Comparison of ENCODE assay signal across 8 cellular contexts in genomic region chr1:54081306-54082270, GRCh38. TPM values are rescaled to one million over a fixed set of nuclear protein-coding genes. Genes with fewer than 3 reads are reported as not detected.
DNase-seq lines count a peak whose midpoint lies in the region; ATAC-seq, FAIRE-seq and TF ChIP-seq lines count a peak whose summit lies in the region.

No MANE protein-coding gene starts in this region.

- H3K79me2 ChIP-seq in K562 (ENCODE audit: control insufficient read depth, insufficient read depth, low read length), result no peaks in the 10 kb centered on the region

- POLR2A ChIA-PET in K562 (lab: Yijun Ruan, JAX), result interaction anchor here (0.7 to 1.3 kb wide), 4 partner anchors 12 to 64 kb away, joined by 3 to 7 read pairs (median 3); partner anchors contain the start of genes TCEANC2 and TMEM59

- H4K20me1 ChIP-seq in K562 (replicated peaks; ENCODE audit: control insufficient read depth, insufficient read depth, low read length), result no peaks in the 10 kb centered on the region

- CTCF ChIA-PET in K562 (lab: Yijun Ruan, JAX; ENCODE audit: low intra/inter-chr PET ratio), result interaction anchor here (0.7 to 1.3 kb wide), 2 partner anchors 12 to 221 kb away, joined by 4 to 7 read pairs; no protein-coding TSS in a partner anchor

- peak; percentile 68 to 85 for TF ChIP-seq RAD21 in K562 (CRISPR knock-in tag; conservative IDR thresholded peaks at IDR 0.05 in 1 of 2, IDR thresholded peaks at IDR 0.05 in 1 of 2)

- H3K36me3 ChIP-seq in MG63, result no peaks in the 10 kb centered on the region
- H3K36me3 ChIP-seq in K562 (ENCODE audit: control insufficient read depth, insufficient read depth, low read length), result no peaks in the 10 kb centered on the region

- WGBS in K562 (ENCODE audit: insufficient coverage, low coverage, missing lambda C conversion rate), result 27% methylated on average over 8 of the region's 8 CpGs

- H3K27me3 ChIP-seq in MG63 (no peaks in the 10 kb centered on the region), K562 (ENCODE audit: control insufficient read depth in 2 of 2, insufficient read depth in 2 of 2, low read length in 2 of 2) (no peaks in the 10 kb centered on the region)

- peak; percentile 84 to 98 (median 92) for TF ChIP-seq CTCF in K562 (IDR thresholded peaks at IDR 0.05 in 2 of 3, conservative IDR thresholded peaks at IDR 0.05 in 1 of 3; ENCODE audit: insufficient read depth in 2 of 3, low read depth in 1 of 3, low read length in 3 of 3)

- FAIRE-seq in K562 (lab: Jason Lieb, UNC), result peak; percentile 97

- H3K9ac ChIP-seq in K562 (ENCODE audit: insufficient read depth in 1 of 2, low read depth in 2 of 2, low read length in 2 of 2), result no peak overlapping the region

- no TSS peak for BruUV-seq in K562 (replicated peaks; lab: Mats Ljungman, UMichigan)

- H3K9me3 ChIP-seq in MG63, result no peaks in the 10 kb centered on the region
- no peaks in the 10 kb centered on the region for H3K9me3 ChIP-seq in K562 (replicated peaks; ENCODE audit: control insufficient read depth, insufficient read depth, low read depth, low read length)

- peaks cover 0 to 6% of the 10 kb centered on the region in 2 experiments; a peak in 2 of 5 replicates for H3K4me1 ChIP-seq in K562 (replicated peaks in 1 of 2; ENCODE audit: control insufficient read depth in 2 of 2, insufficient read depth in 2 of 2, low read length in 2 of 2)

- no peaks in the 10 kb centered on the region for H3K9me1 ChIP-seq in K562 (ENCODE audit: control insufficient read depth, insufficient read depth, low read length)

- TF ChIP-seq EP300 in K562 (IDR thresholded peaks at IDR 0.05; ENCODE audit: low read length), result peak; percentile 5; the same call in 1 of the 2 replicates

- intact Hi-C loops in K562 (cut with micrococcal nuclease), result loop anchor here (5.0 kb wide), 1 partner anchor 219 kb away; no protein-coding TSS in a partner anchor

- H3K27ac ChIP-seq in K562 (ENCODE audit: extremely low read depth, low read depth, low read length), result no peak overlapping the region

- no peak overlapping the region for H2AFZ ChIP-seq in K562 (ENCODE audit: low read depth, low read length)

- DNase-seq in CMK (ENCODE audit: low read depth), result peak; percentile 45
- DNase-seq in MG63, result peak; percentile 43
- DNase-seq in T-helper 9 cell, result peak; percentile 45
- peak; percentile 79 to 89 (median 83) for DNase-seq in K562 (ENCODE audit: extremely low read depth in 1 of 4, low spot score in 3 of 4)
- peak; percentile 94 for DNase-seq in islet precursor cell
- DNase-seq in stimulated activated CD4-positive, alpha-beta T cell treated with anti-CD3 and anti-CD28 coated beads, Interleukin-1b, Interleukin-23, amount 100 ng/mL, for 4 hours (ENCODE audit: low read depth in 2 of 2), result peak; percentile 23 to 42
- DNase-seq in middle frontal gyrus (ENCODE audit: extremely low spot score, low spot score), result no peak

- no peak overlapping the region for H3K4me2 ChIP-seq in K562 (ENCODE audit: insufficient read depth, low read length)

- in situ Hi-C loops in K562 (cut with MboI), result loop anchor here (10.0 kb wide), 1 partner anchor 217 kb away; no protein-coding TSS in a partner anchor

- ATAC-seq in GM21360 (IDR thresholded peaks at IDR 0.05; ENCODE audit: unreplicated experiment) (peak; percentile 71), K562 (peak; percentile 100)

- no peak for TF ChIP-seq POLR2A in K562 (conservative IDR thresholded peaks at IDR 0.05)

- H3K4me3 ChIP-seq in MG63 (no peak overlapping the region), K562 (no peak overlapping the region)

TF ChIP-seq in K562, 482 proteins besides CTCF, POLR2A, EP300 and RAD21 (continues in another document):
- no peak for TF ChIP-seq ZNF830 (CRISPR knock-in tag; IDR thresholded peaks at IDR 0.05)
- TF ChIP-seq GABPA (tag; conservative IDR thresholded peaks at IDR 0.05; ENCODE audit: low read depth), result no peak
- TF ChIP-seq SMC3 (conservative IDR thresholded peaks at IDR 0.05; ENCODE audit: insufficient read depth, low read depth, low read length), result peak; percentile 72
- 0 out of 2 replicates have a peak, but pooled peaks have one; percentile 16 for TF ChIP-seq ZNF143 (CRISPR knock-in tag; IDR thresholded peaks at IDR 0.05)
- 0 out of 2 replicates have a peak, but pooled peaks have one; percentile 39 for TF ChIP-seq SP1 (CRISPR knock-in tag; IDR thresholded peaks at IDR 0.05)
- TF ChIP-seq TFAP4 (CRISPR knock-in tag; IDR thresholded peaks at IDR 0.05; ENCODE audit: borderline replicate concordance), result peak; percentile 25; the same call in 1 of the 2 replicates
- no peak for TF ChIP-seq TAL1 (IDR thresholded peaks at IDR 0.05)
- TF ChIP-seq ARID3A (IDR thresholded peaks at IDR 0.05; ENCODE audit: borderline replicate concordance, low read depth, low read length), result no peak
- TF ChIP-seq BHLHE40 (IDR thresholded peaks at IDR 0.05; ENCODE audit: low read length), result 0 out of 2 replicates have a peak, but pooled peaks have one; percentile 26
- TF ChIP-seq STAG1 (CRISPR knock-in tag; IDR thresholded peaks at IDR 0.05; ENCODE audit: borderline replicate concordance), result peak; percentile 27; the same call in 1 of the 2 replicates
- no peak for TF ChIP-seq TCF15 (CRISPR knock-in tag; IDR thresholded peaks at IDR 0.05)
- TF ChIP-seq SMAD4 (CRISPR knock-in tag; conservative IDR thresholded peaks at IDR 0.05), result no peak
- TF ChIP-seq RFX5 (IDR thresholded peaks at IDR 0.05; ENCODE audit: low read depth, low read length), result no peak

RNA-seq across cellular contexts. Expression of gene TCEANC2, which starts 28.2 kb away (rescaled TPM):
- 3.0 and 3.7 TPM in 2 replicates for total RNA-seq in MG63 (2014; rRNA removed; shearing (Covaris generic); ENCODE audit: low replicate concordance)
- total RNA-seq in K562 (2011; cell fraction: chromatin; rRNA removed; ENCODE audit: low replicate concordance), result 6.1 and 7.8 TPM in 2 replicates
- total RNA-seq in K562 (2011; cell fraction: nucleolus; rRNA removed), result 3.8 and 5.4 TPM in 2 replicates
- 6.5 and 11.8 TPM in 2 replicates for total RNA-seq in K562 (2011; cell fraction: nucleoplasm; rRNA removed)
- 3.3 and 6.2 TPM in 2 replicates for total RNA-seq in K562 (2014; rRNA removed)
- 6.3 and 8.2 TPM in 2 replicates for total RNA-seq in K562 (2014; rRNA removed; fragmentation: Illumina TruSeq; extraction: Trizol)
- 4.7 and 5.6 TPM in 2 replicates for total RNA-seq in K562 (2015; rRNA removed; fragmentation: Illumina TruSeq; extraction: Trizol)
- 7.0 and 7.2 TPM in 2 replicates for total RNA-seq in K562 (2021)
- polyA plus RNA-seq in K562 (2011; rRNA removed), result 7.4 and 8.4 TPM in 2 replicates
- polyA plus RNA-seq in K562 (2011; cell fraction: cytosol; rRNA removed), result 5.2 and 8.1 TPM in 2 replicates
- 6.6 and 7.9 TPM in 2 replicates for polyA plus RNA-seq in K562 (2011; cell fraction: nucleus; rRNA removed)
- polyA plus RNA-seq in K562 (2012), result 3.3 and 6.6 TPM in 2 replicates
- polyA plus RNA-seq in K562 (2014; fragmentation: Illumina TruSeq; extraction: Trizol), result 6.0 and 7.1 TPM in 2 replicates
- polyA plus RNA-seq in K562 (2014; fragmentation: Nextera tagmentation; extraction: Ambion mirVana), result 10 to 100 TPM in 1 of 2 experiments, 1 to 10 TPM in 1; 9.8 to 10.2 TPM
- 5.2 and 5.3 TPM in 2 replicates for polyA plus RNA-seq in K562 (2014; rRNA removed)
- 7.1 and 8.4 TPM in 2 replicates for polyA minus RNA-seq in K562 (2011; rRNA and poly(A)+ RNA removed)
- polyA minus RNA-seq in K562 (2011; cell fraction: cytosol; rRNA and poly(A)+ RNA removed), result 2.4 and 3.2 TPM in 2 replicates
- 2.8 and 6.6 TPM in 2 replicates for polyA minus RNA-seq in K562 (2011; cell fraction: nucleus; rRNA and poly(A)+ RNA removed)

RNA-seq across cellular contexts. Expression of gene TMEM59, which starts 28.6 kb away (rescaled TPM):
- 198 and 209 TPM in 2 replicates for total RNA-seq in MG63 (2014; rRNA removed; shearing (Covaris generic); ENCODE audit: low replicate concordance)
- total RNA-seq in K562 (2011; cell fraction: chromatin; rRNA removed; ENCODE audit: low replicate concordance), result 144 and 157 TPM in 2 replicates
- 168 and 198 TPM in 2 replicates for total RNA-seq in K562 (2011; cell fraction: nucleolus; rRNA removed)
- total RNA-seq in K562 (2011; cell fraction: nucleoplasm; rRNA removed), result 246 and 274 TPM in 2 replicates
- 97.2 and 122 TPM in 2 replicates for total RNA-seq in K562 (2014; rRNA removed)
- total RNA-seq in K562 (2014; rRNA removed; fragmentation: Illumina TruSeq; extraction: Trizol), result 151 and 168 TPM in 2 replicates
- total RNA-seq in K562 (2015; rRNA removed; fragmentation: Illumina TruSeq; extraction: Trizol), result 137 and 144 TPM in 2 replicates
- total RNA-seq in K562 (2021), result 163 and 186 TPM in 2 replicates
- 299 and 316 TPM in 2 replicates for polyA plus RNA-seq in K562 (2011; rRNA removed)
- 93.8 and 181 TPM in 2 replicates for polyA plus RNA-seq in K562 (2011; cell fraction: cytosol; rRNA removed)
- 45.4 and 94.5 TPM in 2 replicates for polyA plus RNA-seq in K562 (2011; cell fraction: nucleus; rRNA removed)
- polyA plus RNA-seq in K562 (2012), result 189 and 249 TPM in 2 replicates
- 133 and 136 TPM in 2 replicates for polyA plus RNA-seq in K562 (2014; fragmentation: Illumina TruSeq; extraction: Trizol)
- polyA plus RNA-seq in K562 (2014; fragmentation: Nextera tagmentation; extraction: Ambion mirVana), result 100 to 1,000 TPM; 196 to 202 TPM
- 93.1 and 127 TPM in 2 replicates for polyA plus RNA-seq in K562 (2014; rRNA removed)
- polyA minus RNA-seq in K562 (2011; rRNA and poly(A)+ RNA removed), result 146 and 161 TPM in 2 replicates
- 68.4 and 86.7 TPM in 2 replicates for polyA minus RNA-seq in K562 (2011; cell fraction: cytosol; rRNA and poly(A)+ RNA removed)
- 12.7 and 29.8 TPM in 2 replicates for polyA minus RNA-seq in K562 (2011; cell fraction: nucleus; rRNA and poly(A)+ RNA removed)
